24 cellular contexts compared by ENCODE assay signal in the genomic region with DNA sequence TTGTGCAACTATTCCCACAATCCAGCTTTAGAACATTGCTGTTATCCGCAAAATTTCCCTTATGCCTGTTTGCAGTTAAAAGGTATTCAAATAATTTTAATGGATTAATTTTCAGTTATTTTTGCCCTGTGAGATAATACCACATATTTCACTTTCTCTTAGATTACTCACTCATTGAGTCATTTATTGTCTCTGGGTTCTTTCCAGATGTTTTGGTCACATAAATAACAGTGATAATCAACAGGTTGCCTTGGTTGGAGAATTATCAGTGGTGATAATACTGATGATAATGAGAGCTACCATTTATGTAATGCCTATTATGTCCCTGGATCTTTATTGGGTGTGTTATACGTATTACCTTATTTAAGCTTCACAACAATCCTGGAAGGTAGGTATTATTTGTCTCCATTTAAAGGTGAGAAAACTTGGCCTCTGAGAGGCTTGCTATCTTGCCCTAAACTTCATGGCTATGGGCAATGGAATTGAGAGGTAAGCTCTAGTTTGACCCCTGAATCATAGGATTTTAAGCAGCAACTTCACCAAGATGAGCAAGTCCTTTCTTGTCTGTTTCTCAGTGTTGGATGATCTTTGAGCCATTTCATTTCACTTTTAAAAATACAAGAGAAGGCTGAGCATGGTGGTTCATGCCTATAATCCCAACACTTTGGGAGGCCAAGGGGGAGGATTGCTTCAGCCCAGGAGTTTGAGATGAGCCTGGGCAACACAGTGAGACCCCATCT.
"Had no signal": no experiment of that assay in that cellular context is flagged by ENCODE, and none has a peak within 500 bp of the region (broad histone marks: within the 10 kb centered on the region; RNA-seq: fewer than 3 reads in every experiment).

No MANE protein-coding gene starts in this region.

- DNase-seq: activated B cell treated with CpG ODN at 0.5 μM for 24 hours; activated CD4-positive, alpha-beta T cell treated with anti-CD3 and anti-CD28 coated beads, Interleukin-2, amount 10 ng/mL, durations not matched to agents 24 days and 14 days; activated CD8-positive, alpha-beta T cell treated with anti-CD3 and anti-CD28 coated beads for 36 hours; activated naive CD4-positive, alpha-beta T cell treated with Interleukin-2 at 50 U/mL for 16 hours; activated naive CD8-positive, alpha-beta T cell treated with anti-CD3 and anti-CD28 coated beads, Interleukin-2, amount 10 ng/mL, durations not matched to agents 7 days and 5 days; activated T-cell treated with anti-CD3 and anti-CD28 coated beads, Interleukin-2, amount 50 U/mL, for 1 hour; amygdala; brain microvascular endothelial cell; cortex of kidney; left cardiac atrium; natural killer cell; right lobe of liver; small intestine; stimulated activated CD4-positive, alpha-beta T cell treated with anti-CD3 and anti-CD28 coated beads, Interleukin-4, amount 100 ng/mL, for 1 hour; stomach; T-helper 9 cell; testis had no signal

- H3K27ac Mint-ChIP-seq: activated B cell treated with CpG ODN at 0.5 μM for 24 hours; activated CD4-positive, alpha-beta T cell treated with anti-CD3 and anti-CD28 coated beads, Interleukin-2, amount 10 ng/mL, durations not matched to agents 24 days and 14 days; activated naive CD8-positive, alpha-beta T cell treated with anti-CD3 and anti-CD28 coated beads, Interleukin-2, amount 10 ng/mL, durations not matched to agents 7 days and 5 days; activated T-helper 17 cell treated with anti-CD3 and anti-CD28 coated beads, Interleukin-2, amount 50 U/mL, for 72 hours; natural killer cell; type B pancreatic cell had no signal

- H3K4me1 Mint-ChIP-seq: activated naive CD8-positive, alpha-beta T cell treated with anti-CD3 and anti-CD28 coated beads, Interleukin-2, amount 10 ng/mL, durations not matched to agents 7 days and 5 days; activated T-helper 17 cell treated with anti-CD3 and anti-CD28 coated beads, Interleukin-2, amount 50 U/mL, for 72 hours had no signal

- FAIRE-seq: endometrium, small intestine had no signal

- H3K9me3 ChIP-seq: neutrophil, right lobe of liver, testis had no signal

- H3K27ac ChIP-seq: brain microvascular endothelial cell, esophagus muscularis mucosa, hepatocyte, neutrophil, parathyroid adenoma, right lobe of liver, stomach, testis had no signal

- H3K36me3 ChIP-seq: brain microvascular endothelial cell, esophagus muscularis mucosa, neutrophil, right lobe of liver, stomach had no signal

- H3K27me3 ChIP-seq: brain microvascular endothelial cell, esophagus muscularis mucosa, hepatocyte, neutrophil, right lobe of liver, stomach, testis had no signal

- H3K4me1 ChIP-seq: esophagus muscularis mucosa, parathyroid adenoma, right lobe of liver, stomach, testis had no signal

- H3K4me3 Mint-ChIP-seq: activated B cell treated with CpG ODN at 0.5 μM for 24 hours; activated CD4-positive, alpha-beta T cell treated with anti-CD3 and anti-CD28 coated beads, Interleukin-2, amount 10 ng/mL, durations not matched to agents 24 days and 14 days; activated CD8-positive, alpha-beta T cell treated with anti-CD3 and anti-CD28 coated beads for 36 hours; activated naive CD8-positive, alpha-beta T cell treated with anti-CD3 and anti-CD28 coated beads, Interleukin-2, amount 10 ng/mL, durations not matched to agents 7 days and 5 days; activated T-helper 17 cell treated with anti-CD3 and anti-CD28 coated beads, Interleukin-2, amount 50 U/mL, for 72 hours; natural killer cell; type B pancreatic cell had no signal

- ATAC-seq: left cardiac atrium, natural killer cell, right lobe of liver had no signal

- H3K27me3 Mint-ChIP-seq: activated CD4-positive, alpha-beta T cell treated with anti-CD3 and anti-CD28 coated beads, Interleukin-2, amount 10 ng/mL, durations not matched to agents 24 days and 14 days; activated naive CD8-positive, alpha-beta T cell treated with anti-CD3 and anti-CD28 coated beads, Interleukin-2, amount 10 ng/mL, durations not matched to agents 7 days and 5 days; type B pancreatic cell had no signal

- H3K4me3 ChIP-seq: esophagus muscularis mucosa, hepatocyte, right lobe of liver, stomach, testis had no signal

- H3K36me3 Mint-ChIP-seq: activated naive CD8-positive, alpha-beta T cell treated with anti-CD3 and anti-CD28 coated beads, Interleukin-2, amount 10 ng/mL, durations not matched to agents 7 days and 5 days; natural killer cell; type B pancreatic cell had no signal

- H3K9me3 Mint-ChIP-seq: activated T-helper 17 cell treated with anti-CD3 and anti-CD28 coated beads, Interleukin-2, amount 50 U/mL, for 72 hours; natural killer cell had no signal
